In genomic region chr2:19480664-19481063, GRCh38 we compare ENCODE assay signal across 26 cellular contexts.
"Had no signal": no experiment of that assay in that cellular context is flagged by ENCODE, and none has a peak within 500 bp of the region (broad histone marks: within the 10 kb centered on the region; RNA-seq: fewer than 3 reads in every experiment).

No MANE protein-coding gene starts in this region.

- H3K9me3 ChIP-seq: left lung, mucosa of descending colon, neutrophil, ovary, right atrium auricular region, right lobe of liver, stomach, testis, thyroid gland, transverse colon, upper lobe of right lung had no signal

- H3K27ac ChIP-seq: left lung, neural progenitor cell, neutrophil, ovary, right atrium auricular region, right lobe of liver, skin epidermis, stomach, testis, thyroid gland, transverse colon, upper lobe of right lung had no signal

- H3K4me3 ChIP-seq: left lung, lung, mucosa of descending colon, neural progenitor cell, ovary, right atrium auricular region, right lobe of liver, skin epidermis, stomach, testis, thyroid gland, transverse colon, upper lobe of right lung had no signal

- DNase-seq: hippocampal formation; kidney glomerular epithelial cell; left cardiac atrium; left lung; midbrain; mucosa of descending colon; naive thymus-derived CD8-positive, alpha-beta T cell; occipital lobe; right lobe of liver; stimulated activated CD4-positive, alpha-beta T cell treated with anti-CD3 and anti-CD28 coated beads, Interleukin-12 subunit alpha, Interleukin-12 subunit beta, amount 100 ng/mL, for 4 hours; stimulated activated CD4-positive, alpha-beta T cell treated with anti-CD3 and anti-CD28 coated beads, Interleukin-15, amount 100 ng/mL, for 24 hours; stimulated activated CD4-positive, alpha-beta T cell treated with anti-CD3 and anti-CD28 coated beads, Interleukin-2, amount 100 ng/mL, for 24 hours; stimulated activated CD4-positive, alpha-beta T cell treated with anti-CD3 and anti-CD28 coated beads, Interleukin-4, amount 100 ng/mL, for 1 hour; stimulated activated naive B cell treated with anti-CD40 and anti-IgM and Interleukin-4, amounts not matched to agents 10 μg/mL and 1 μg/mL and 100 μg/mL, for 72 hours; stimulated activated naive CD8-positive, alpha-beta T cell treated with anti-CD3 and anti-CD28 coated beads, Interleukin-15, Interleukin-2, amounts not matched to agents 100 U/mL and 50 U/mL, for 24 hours; stomach; testis; thyroid gland; transverse colon; upper lobe of right lung had no signal

- ATAC-seq: left cardiac atrium; left lung; mucosa of descending colon; naive thymus-derived CD8-positive, alpha-beta T cell; stimulated activated naive B cell treated with anti-CD40 and anti-IgM and Interleukin-4, amounts not matched to agents 10 μg/mL and 1 μg/mL and 100 μg/mL, for 72 hours; stimulated activated naive CD8-positive, alpha-beta T cell treated with anti-CD3 and anti-CD28 coated beads, Interleukin-15, Interleukin-2, amounts not matched to agents 100 U/mL and 50 U/mL, for 24 hours; upper lobe of right lung had no signal

- H3K36me3 ChIP-seq: left lung, neural progenitor cell, neutrophil, ovary, right atrium auricular region, right lobe of liver, stomach, thyroid gland, transverse colon, upper lobe of right lung had no signal

- H3K9ac ChIP-seq: neural progenitor cell had no signal

- H3K27me3 ChIP-seq: left lung, neural progenitor cell, neutrophil, ovary, right atrium auricular region, right lobe of liver, stomach, testis, thyroid gland, transverse colon, upper lobe of right lung had no signal

- H3K4me2 ChIP-seq: neural progenitor cell had no signal

- H3K4me1 ChIP-seq: left lung, neural progenitor cell, right atrium auricular region, stomach, testis, thyroid gland, transverse colon, upper lobe of right lung had no signal

- H2AFZ ChIP-seq: neural progenitor cell had no signal
